Comparison of ENCODE assay signal across 19 cellular contexts in genomic region chr17:19366637-19366972, GRCh38. TPM values are rescaled to one million over a fixed set of nuclear protein-coding genes. Genes with fewer than 3 reads are reported as not detected.
"Had no signal": no experiment of that assay in that cellular context is flagged by ENCODE, and none has a peak within 500 bp of the region (broad histone marks: within the 10 kb centered on the region; RNA-seq: fewer than 3 reads in every experiment).

No MANE protein-coding gene starts in this region.

- H3K4me3 Mint-ChIP-seq: dendritic cell treated with granulocyte-macrophage colony-stimulating factor and Interleukin-4, amounts not matched to agents 40 ng/mL and 50 ng/mL, for 4 days had no signal

- DNase-seq: erythroblast; foreskin keratinocyte; kidney; left ventricle myocardium inferior; lower lobe of right lung; mesenchymal stem cell; naive B cell; right cardiac atrium; stimulated activated naive CD4-positive, alpha-beta T cell; stomach; substantia nigra; transverse colon had no signal

- H3K27ac ChIP-seq: foreskin keratinocyte, left ventricle myocardium inferior, lower lobe of right lung, pancreas, stomach, thoracic aorta, transverse colon had no signal

- ATAC-seq: foreskin keratinocyte, left cardiac atrium, lower lobe of right lung, pancreas, right cardiac atrium had no signal

- H3K36me3 ChIP-seq: left ventricle myocardium inferior, lower lobe of right lung, pancreas, stomach, thoracic aorta, transverse colon had no signal

- H3K27me3 ChIP-seq: foreskin keratinocyte, pancreas, stomach, transverse colon had no signal

- H3K4me3 ChIP-seq: left ventricle myocardium inferior, lower lobe of right lung, pancreas, stomach, thoracic aorta, transverse colon had no signal

- H3K36me3 Mint-ChIP-seq: naive B cell had no signal

- H3K27ac Mint-ChIP-seq: progenitor cell of endocrine pancreas had no signal

- H3K9me3 Mint-ChIP-seq: dendritic cell treated with granulocyte-macrophage colony-stimulating factor and Interleukin-4, amounts not matched to agents 40 ng/mL and 50 ng/mL, for 4 days; neural crest cell had no signal

RNA-seq across cellular contexts. Expression of gene MFAP4, which starts 20.4 kb away (rescaled TPM):
- total RNA-seq: endothelial cell of umbilical vein, foreskin keratinocyte had no signal
- polyA plus RNA-seq: endothelial cell of umbilical vein, foreskin keratinocyte had no signal
